ENCODE assay signal across 14 cellular contexts in the genomic region with DNA sequence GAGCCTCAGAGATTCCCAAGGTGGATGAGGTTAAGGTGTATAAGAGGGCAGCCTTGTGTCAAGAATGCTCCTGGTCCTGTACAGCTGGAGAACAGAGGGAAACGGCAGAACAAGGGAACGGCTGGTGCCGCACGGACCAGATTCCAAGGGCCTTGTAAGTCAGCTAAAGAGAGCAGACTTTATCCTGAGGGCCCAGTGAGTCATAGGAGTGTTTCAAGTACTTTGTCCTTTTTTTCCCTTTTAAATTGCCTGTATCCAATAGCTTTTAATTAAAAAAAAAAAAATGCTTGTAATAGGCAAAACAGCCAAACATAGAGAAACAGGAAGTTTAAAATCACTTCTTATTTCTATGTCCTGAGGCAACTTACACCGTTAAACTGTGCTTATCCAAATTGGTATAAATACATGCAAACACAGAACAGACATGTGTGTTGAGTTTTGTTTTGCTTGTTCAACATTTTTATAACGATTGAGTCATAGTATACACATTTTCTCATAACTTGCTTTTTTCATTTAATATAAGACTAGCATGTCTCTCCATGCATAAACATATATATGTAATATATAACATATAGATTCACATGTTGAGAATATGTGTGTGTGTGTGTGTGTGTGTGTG. TPM values are rescaled to one million over a fixed set of nuclear protein-coding genes. Genes with fewer than 3 reads are reported as not detected.
DNase-seq lines count a peak whose midpoint lies in the region; ATAC-seq, FAIRE-seq and TF ChIP-seq lines count a peak whose summit lies in the region.
"Had no signal": no experiment of that assay in that cellular context is flagged by ENCODE, and none has a peak within 500 bp of the region (broad histone marks: within the 10 kb centered on the region; RNA-seq: fewer than 3 reads in every experiment).

No MANE protein-coding gene starts in this region.

- no peaks in the 10 kb centered on the region for H3K4me1 ChIP-seq in lung (ENCODE audit: control insufficient read depth in 2 of 2, insufficient read depth in 2 of 2, low read length in 2 of 2)

- WGBS in lung, 2 donors = 59 to 75% methylated on average over 6 of the region's 6 CpGs

- H3K36me3 ChIP-seq in lung (ENCODE audit: control insufficient read depth in 2 of 2, insufficient read depth in 2 of 2, low read length in 2 of 2) = no peaks in the 10 kb centered on the region

- H3K27ac ChIP-seq in lung (ENCODE audit: low read depth in 1 of 2, low read length in 1 of 2) = no peak overlapping the region

- H3K4me1 Mint-ChIP-seq in effector memory CD8-positive, alpha-beta T cell (ENCODE audit: low read depth in 2 of 2) = no peaks in the 10 kb centered on the region
- H3K4me1 Mint-ChIP-seq: activated naive CD4-positive, alpha-beta T cell treated with anti-CD3 and anti-CD28 coated beads, Interleukin-2, amount 10 ng/mL, durations not matched to agents 7 days and 5 days; CD8-positive, alpha-beta memory T cell; immature natural killer cell had no signal

- peak; percentile 91 for DNase-seq in AG10803 (ENCODE audit: low read depth)
- peak; percentile 97 for DNase-seq in M059J (ENCODE audit: low read depth)
- DNase-seq in dedifferentiated amniotic fluid mesenchymal stem cell (ENCODE audit: extremely low spot score) = peak; percentile 87
- DNase-seq in lung (ENCODE audit: low spot score) = peak; percentile 66
- no peak for DNase-seq in GM19240 (ENCODE audit: insufficient read length, low spot score)
- no peak for DNase-seq in effector memory CD8-positive, alpha-beta T cell
- no peak for DNase-seq in GM19239 (ENCODE audit: insufficient read length, low spot score)
- DNase-seq in GM12892 (ENCODE audit: insufficient read length) = no peak
- DNase-seq: activated CD4-positive, alpha-beta T cell treated with anti-CD3 and anti-CD28 coated beads, Interleukin-2, amount 50 U/mL, for 1 hour; activated naive CD4-positive, alpha-beta T cell treated with anti-CD3 and anti-CD28 coated beads, Interleukin-2, amount 10 ng/mL, durations not matched to agents 7 days and 5 days; CD8-positive, alpha-beta memory T cell; effector CD8-positive, alpha-beta T cell; immature natural killer cell; KG1 had no signal

- peaks cover 48 to 68% of the 10 kb centered on the region in 2 donors for H3K27me3 Mint-ChIP-seq in effector memory CD8-positive, alpha-beta T cell

- H3K27me3 ChIP-seq in lung (ENCODE audit: control insufficient read depth, insufficient read depth) = no peaks in the 10 kb centered on the region

- H3K27ac Mint-ChIP-seq in effector memory CD8-positive, alpha-beta T cell = no peak overlapping the region
- H3K27ac Mint-ChIP-seq: activated naive CD4-positive, alpha-beta T cell treated with anti-CD3 and anti-CD28 coated beads, Interleukin-2, amount 10 ng/mL, durations not matched to agents 7 days and 5 days; CD8-positive, alpha-beta memory T cell; immature natural killer cell had no signal

- H3K36me3 Mint-ChIP-seq in effector memory CD8-positive, alpha-beta T cell (ENCODE audit: insufficient read depth) = no peaks in the 10 kb centered on the region
- H3K36me3 Mint-ChIP-seq: activated naive CD4-positive, alpha-beta T cell treated with anti-CD3 and anti-CD28 coated beads, Interleukin-2, amount 10 ng/mL, durations not matched to agents 7 days and 5 days; CD8-positive, alpha-beta memory T cell; immature natural killer cell had no signal

- H3K4me3 ChIP-seq in AG10803 (ENCODE audit: low read length) (no peak overlapping the region), lung (no peak overlapping the region)

- TF ChIP-seq CTCF in AG10803 (conservative IDR thresholded peaks at IDR 0.05; ENCODE audit: low read length) (no peak), lung (IDR thresholded peaks at IDR 0.05; ENCODE audit: control extremely low read depth, extremely low read depth) (no peak)

- no peak for TF ChIP-seq POLR2A in GM12892 (IDR thresholded peaks at IDR 0.05; ENCODE audit: low read depth, low read length)

- H3K9me3 ChIP-seq in lung (ENCODE audit: control insufficient read depth in 2 of 2, insufficient read depth in 1 of 2, low read length in 1 of 2) = no peaks in the 10 kb centered on the region

- peak; percentile 74 for ATAC-seq in lung (ENCODE audit: insufficient read depth, low FRiP score)
- ATAC-seq in effector memory CD8-positive, alpha-beta T cell (replicated peaks) = no peak

- H3K4me3 Mint-ChIP-seq in effector memory CD8-positive, alpha-beta T cell = no peak overlapping the region
- H3K4me3 Mint-ChIP-seq: activated naive CD4-positive, alpha-beta T cell treated with anti-CD3 and anti-CD28 coated beads, Interleukin-2, amount 10 ng/mL, durations not matched to agents 7 days and 5 days; CD8-positive, alpha-beta memory T cell; immature natural killer cell had no signal

- FAIRE-seq in GM19239 (lab: Jason Lieb, UNC) = no peak
- no peak for FAIRE-seq in GM12892 (lab: Jason Lieb, UNC)

- H3K9me3 Mint-ChIP-seq in effector memory CD8-positive, alpha-beta T cell = no peaks in the 10 kb centered on the region
- H3K9me3 Mint-ChIP-seq: activated naive CD4-positive, alpha-beta T cell treated with anti-CD3 and anti-CD28 coated beads, Interleukin-2, amount 10 ng/mL, durations not matched to agents 7 days and 5 days; CD8-positive, alpha-beta memory T cell; immature natural killer cell had no signal

RNA-seq across cellular contexts. Expression of a gene that starts 42.1 kb away (rescaled TPM):
- total RNA-seq in M059J (2014; rRNA removed; shearing (Covaris generic)) = 122 and 124 TPM in 2 replicates
- 10 to 100 TPM; 35.8 to 51.3 TPM for total RNA-seq in lung
- 100 to 1,000 TPM in 1 of 2 donors, 10 to 100 TPM in 1; 30.1 to 102 TPM for polyA plus RNA-seq in lung
- polyA plus RNA-seq in GM12892 (2012; ENCODE audit: missing spikeins) = 0.23 TPM
- total RNA-seq: CD8-positive, alpha-beta memory T cell had no signal
- polyA plus RNA-seq: CD8-positive, alpha-beta memory T cell; immature natural killer cell had no signal

RNA-seq across cellular contexts. Expression of a gene that starts 43.8 kb away (rescaled TPM):
- total RNA-seq in M059J (2014; rRNA removed; shearing (Covaris generic)) = 51.0 and 71.6 TPM in 2 replicates
- total RNA-seq in lung = 10 to 100 TPM; 41.7 to 65.0 TPM
- polyA plus RNA-seq in lung = 10 to 100 TPM; 14.9 to 24.9 TPM
- 39.0 TPM for polyA plus RNA-seq in GM12892 (2012; ENCODE audit: missing spikeins)

Comparison
In these comparisons a context has a peak if more than half of its experiments do, and no peak if none do; other contexts are left out.
1. DNase-seq: peak in AG10803 (single experiment), M059J (single experiment), dedifferentiated amniotic fluid mesenchymal stem cell (single experiment) and lung (single experiment); none in GM19240 (single experiment), effector memory CD8-positive, alpha-beta T cell (0 of 3), GM19239 (single experiment) and GM12892 (single experiment).